12 cellular contexts compared by ENCODE assay signal in the genomic region with DNA sequence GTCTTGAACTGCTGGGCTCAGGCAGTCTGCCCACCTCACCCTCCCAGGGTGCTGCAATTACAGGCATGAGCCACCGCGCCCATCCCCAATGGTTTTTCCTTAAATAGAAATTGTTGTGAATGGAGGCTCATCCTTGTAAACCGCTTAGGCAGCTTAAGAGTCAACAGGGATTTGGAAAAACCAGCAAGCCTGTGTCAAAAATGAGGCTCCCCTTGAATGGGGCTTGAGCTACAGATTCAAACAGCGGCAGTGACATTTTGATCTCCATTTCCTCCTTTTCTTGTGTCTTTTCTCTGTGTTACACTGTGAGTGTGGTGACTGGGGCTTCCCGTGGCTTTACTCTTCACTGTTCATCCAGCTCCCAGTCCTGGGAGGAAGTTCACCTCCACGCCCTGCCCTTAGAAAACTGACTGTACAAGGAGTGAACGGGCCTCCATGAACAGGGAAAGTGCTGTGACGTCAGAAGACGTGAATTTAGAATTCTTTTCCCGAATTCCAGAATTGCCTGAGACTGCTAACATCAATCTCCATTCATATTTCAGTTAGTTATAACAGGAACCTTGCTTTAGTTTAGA. TPM values are rescaled to one million over a fixed set of nuclear protein-coding genes. Genes with fewer than 3 reads are reported as not detected.
DNase-seq lines count a peak whose midpoint lies in the region; ATAC-seq lines count a peak whose summit lies in the region.
"Had no signal": no experiment of that assay in that cellular context is flagged by ENCODE, and none has a peak within 500 bp of the region (broad histone marks: within the 10 kb centered on the region; RNA-seq: fewer than 3 reads in every experiment).

No MANE protein-coding gene starts in this region.

- H3K27ac Mint-ChIP-seq in activated CD4-positive, alpha-beta T cell treated with anti-CD3 and anti-CD28 coated beads, Interleukin-2, amount 10 ng/mL, durations not matched to agents 7 days and 5 days, result peak overlapping the region; percentile 16
- peak overlapping the region; percentile 63 for H3K27ac Mint-ChIP-seq in activated T-helper 1 cell treated with anti-CD3 and anti-CD28 coated beads, Interleukin-12 subunit alpha, Interleukin-12 subunit beta, Interleukin-2, Interleukin-4 antibody, amounts not matched to agents 30 ng/mL and 10 ng/mL and 1 ng/mL, durations not matched to agents 14 hours and 24 hours and 36 hours

- no peak overlapping the region for H3K4me3 ChIP-seq in stomach smooth muscle (ENCODE audit: low read length in 2 of 2)

- H3K36me3 ChIP-seq in stomach smooth muscle (ENCODE audit: control insufficient read depth in 2 of 2, insufficient read depth in 2 of 2, low read length in 2 of 2), result peaks cover 68 to 86% of the 10 kb centered on the region in 2 donors

- H3K9ac ChIP-seq in stomach smooth muscle (ENCODE audit: low read length in 2 of 2), result no peak overlapping the region

- no peaks in the 10 kb centered on the region for H3K9me3 Mint-ChIP-seq in activated CD4-positive, alpha-beta T cell treated with anti-CD3 and anti-CD28 coated beads, Interleukin-2, amount 10 ng/mL, durations not matched to agents 7 days and 5 days
- H3K9me3 Mint-ChIP-seq in activated T-helper 1 cell treated with anti-CD3 and anti-CD28 coated beads, Interleukin-12 subunit alpha, Interleukin-12 subunit beta, Interleukin-2, Interleukin-4 antibody, amounts not matched to agents 30 ng/mL and 10 ng/mL and 1 ng/mL, durations not matched to agents 14 hours and 24 hours and 36 hours, result no peaks in the 10 kb centered on the region

- POLR2A ChIA-PET in activated CD4-positive, alpha-beta T cell treated with anti-CD3 and anti-CD28 coated beads, Interleukin-2, amount 10 ng/mL, durations not matched to agents 7 days and 5 days (lab: Charles Lee), result interaction anchor here (1.4 kb wide), 1 partner anchor 10 kb away, joined by 5 read pairs; no protein-coding TSS in a partner anchor

- H3K27ac ChIP-seq in stomach smooth muscle (ENCODE audit: low read length), result peak overlapping the region; percentile 64

- no peaks in the 10 kb centered on the region for H3K9me3 ChIP-seq in stomach smooth muscle (ENCODE audit: control insufficient read depth in 2 of 2, low read length in 2 of 2)

- no peaks in the 10 kb centered on the region for H3K27me3 ChIP-seq in stomach smooth muscle (ENCODE audit: control insufficient read depth in 1 of 2, insufficient read depth in 2 of 2, low read length in 2 of 2)

- intact Hi-C loops in activated T-helper 1 cell treated with anti-CD3 and anti-CD28 coated beads, Interleukin-12 subunit alpha, Interleukin-12 subunit beta, Interleukin-2, Interleukin-4 antibody, amounts not matched to agents 30 ng/mL and 10 ng/mL and 1 ng/mL, durations not matched to agents 14 hours and 24 hours and 36 hours (cut with micrococcal nuclease), result no loop called here
- intact Hi-C loops in left colon (cut with DNase I, micrococcal nuclease), result no loop called here
- intact Hi-C loops in Right ventricle myocardium inferior (cut with DNase I), result no loop called here

- H3K4me3 Mint-ChIP-seq in activated CD4-positive, alpha-beta T cell treated with anti-CD3 and anti-CD28 coated beads, Interleukin-2, amount 10 ng/mL, durations not matched to agents 7 days and 5 days, result no peak overlapping the region
- H3K4me3 Mint-ChIP-seq in activated T-helper 1 cell treated with anti-CD3 and anti-CD28 coated beads, Interleukin-12 subunit alpha, Interleukin-12 subunit beta, Interleukin-2, Interleukin-4 antibody, amounts not matched to agents 30 ng/mL and 10 ng/mL and 1 ng/mL, durations not matched to agents 14 hours and 24 hours and 36 hours, result peak overlapping the region; percentile 51

- H3K4me1 ChIP-seq in stomach smooth muscle (ENCODE audit: control insufficient read depth, insufficient read depth, low read length), result peaks cover 8% of the 10 kb centered on the region

- CTCF ChIA-PET in activated CD4-positive, alpha-beta T cell treated with anti-CD3 and anti-CD28 coated beads, Interleukin-2, amount 10 ng/mL, durations not matched to agents 7 days and 5 days (lab: Charles Lee), result interaction anchor here (0.6 to 5.6 kb wide), 8 partner anchors 11 to 1591 kb away, joined by 3 to 35 read pairs (median 4); a partner anchor contains a TSS

- no peak for DNase-seq in activated CD4-positive, alpha-beta T cell treated with anti-CD3 and anti-CD28 coated beads, Interleukin-2, amount 10 ng/mL, durations not matched to agents 7 days and 5 days
- DNase-seq in activated CD4-positive, alpha-beta T cell treated with anti-CD3 and anti-CD28 coated beads, Interleukin-2, amount 50 U/mL, for 48 hours, result no peak
- no peak for DNase-seq in activated T-helper 1 cell treated with anti-CD3 and anti-CD28 coated beads, Interleukin-12 subunit alpha, Interleukin-12 subunit beta, Interleukin-2, Interleukin-4 antibody, amounts not matched to agents 30 ng/mL and 10 ng/mL and 1 ng/mL, durations not matched to agents 14 hours and 24 hours and 36 hours (ENCODE audit: low spot score)
- no peak for DNase-seq in left colon
- DNase-seq in Right ventricle myocardium inferior (ENCODE audit: missing footprints), result no peak
- DNase-seq: ACHN; GOT3; stimulated activated CD4-positive, alpha-beta T cell treated with anti-CD3 and anti-CD28 coated beads, Interleukin-12 subunit alpha, Interleukin-12 subunit beta, amount 100 ng/mL, for 4 hours had no signal

- H3K4me1 Mint-ChIP-seq in activated CD4-positive, alpha-beta T cell treated with anti-CD3 and anti-CD28 coated beads, Interleukin-2, amount 10 ng/mL, durations not matched to agents 7 days and 5 days, result peaks cover 46% of the 10 kb centered on the region
- H3K4me1 Mint-ChIP-seq in activated T-helper 1 cell treated with anti-CD3 and anti-CD28 coated beads, Interleukin-12 subunit alpha, Interleukin-12 subunit beta, Interleukin-2, Interleukin-4 antibody, amounts not matched to agents 30 ng/mL and 10 ng/mL and 1 ng/mL, durations not matched to agents 14 hours and 24 hours and 36 hours (ENCODE audit: low read depth), result peaks cover 33% of the 10 kb centered on the region

- peak; percentile 40 for ATAC-seq in left colon
- ATAC-seq in GM18909 (IDR thresholded peaks at IDR 0.05; ENCODE audit: poor library complexity, unreplicated experiment), result no peak
- ATAC-seq in HG03521 (IDR thresholded peaks at IDR 0.05; ENCODE audit: unreplicated experiment), result no peak
- no peak for ATAC-seq in Right ventricle myocardium inferior

- peaks cover 82% of the 10 kb centered on the region for H3K36me3 Mint-ChIP-seq in activated CD4-positive, alpha-beta T cell treated with anti-CD3 and anti-CD28 coated beads, Interleukin-2, amount 10 ng/mL, durations not matched to agents 7 days and 5 days (ENCODE audit: low read depth)
- peaks cover 63% of the 10 kb centered on the region for H3K36me3 Mint-ChIP-seq in activated T-helper 1 cell treated with anti-CD3 and anti-CD28 coated beads, Interleukin-12 subunit alpha, Interleukin-12 subunit beta, Interleukin-2, Interleukin-4 antibody, amounts not matched to agents 30 ng/mL and 10 ng/mL and 1 ng/mL, durations not matched to agents 14 hours and 24 hours and 36 hours (ENCODE audit: low read depth)

- H3K27me3 Mint-ChIP-seq in activated CD4-positive, alpha-beta T cell treated with anti-CD3 and anti-CD28 coated beads, Interleukin-2, amount 10 ng/mL, durations not matched to agents 7 days and 5 days, result no peaks in the 10 kb centered on the region
- H3K27me3 Mint-ChIP-seq in activated T-helper 1 cell treated with anti-CD3 and anti-CD28 coated beads, Interleukin-12 subunit alpha, Interleukin-12 subunit beta, Interleukin-2, Interleukin-4 antibody, amounts not matched to agents 30 ng/mL and 10 ng/mL and 1 ng/mL, durations not matched to agents 14 hours and 24 hours and 36 hours (ENCODE audit: insufficient read depth), result no peaks in the 10 kb centered on the region

RNA-seq across cellular contexts. Expression of a gene that starts 15.3 kb away (rescaled TPM):
- 100 to 1,000 TPM; 167 to 175 TPM for total RNA-seq in activated CD4-positive, alpha-beta T cell treated with anti-CD3 and anti-CD28 coated beads, Interleukin-2, amount 10 ng/mL, durations not matched to agents 7 days and 5 days
- total RNA-seq in activated T-helper 1 cell treated with anti-CD3 and anti-CD28 coated beads, Interleukin-12 subunit alpha, Interleukin-12 subunit beta, Interleukin-2, Interleukin-4 antibody, amounts not matched to agents 30 ng/mL and 10 ng/mL and 1 ng/mL, durations not matched to agents 14 hours and 24 hours and 36 hours, result 235 and 248 TPM in 2 replicates
- total RNA-seq in left colon (100 to 1,000 TPM; 143 to 172 TPM), Right ventricle myocardium inferior (25.6 TPM)

RNA-seq across cellular contexts. Expression of a gene that starts 20.1 kb away (rescaled TPM):
- total RNA-seq in activated CD4-positive, alpha-beta T cell treated with anti-CD3 and anti-CD28 coated beads, Interleukin-2, amount 10 ng/mL, durations not matched to agents 7 days and 5 days, result 100 to 1,000 TPM; 422 to 485 TPM
- 346 and 351 TPM in 2 replicates for total RNA-seq in activated T-helper 1 cell treated with anti-CD3 and anti-CD28 coated beads, Interleukin-12 subunit alpha, Interleukin-12 subunit beta, Interleukin-2, Interleukin-4 antibody, amounts not matched to agents 30 ng/mL and 10 ng/mL and 1 ng/mL, durations not matched to agents 14 hours and 24 hours and 36 hours
- 100 to 1,000 TPM; 280 to 300 TPM for total RNA-seq in left colon
- 106 TPM for total RNA-seq in Right ventricle myocardium inferior

RNA-seq across cellular contexts. Expression of a gene that starts 47.1 kb away (rescaled TPM):
- total RNA-seq in activated CD4-positive, alpha-beta T cell treated with anti-CD3 and anti-CD28 coated beads, Interleukin-2, amount 10 ng/mL, durations not matched to agents 7 days and 5 days, result 10 to 100 TPM; 70.7 to 76.9 TPM
- 32.0 and 35.2 TPM in 2 replicates for total RNA-seq in activated T-helper 1 cell treated with anti-CD3 and anti-CD28 coated beads, Interleukin-12 subunit alpha, Interleukin-12 subunit beta, Interleukin-2, Interleukin-4 antibody, amounts not matched to agents 30 ng/mL and 10 ng/mL and 1 ng/mL, durations not matched to agents 14 hours and 24 hours and 36 hours
- total RNA-seq in left colon, result 10 to 100 TPM; 18.8 to 24.3 TPM
- 0.49 TPM for total RNA-seq in Right ventricle myocardium inferior
- total RNA-seq: NCI-H460 had no signal

Comparison
In these comparisons a context has a peak if more than half of its experiments do, and no peak if none do; other contexts are left out.
1. RNA of a gene that starts 47.1 kb away (total RNA-seq): 70.7 to 76.9 TPM in activated CD4-positive, alpha-beta T cell treated with anti-CD3 and anti-CD28 coated beads, Interleukin-2, amount 10 ng/mL, durations not matched to agents 7 days and 5 days, 32.0 to 35.2 TPM in activated T-helper 1 cell treated with anti-CD3 and anti-CD28 coated beads, Interleukin-12 subunit alpha, Interleukin-12 subunit beta, Interleukin-2, Interleukin-4 antibody, amounts not matched to agents 30 ng/mL and 10 ng/mL and 1 ng/mL, durations not matched to agents 14 hours and 24 hours and 36 hours and 18.8 to 24.3 TPM in left colon; 0.49 TPM in Right ventricle myocardium inferior (single experiment); every median in the first group is over 10 times any median in the second.